In genomic region chr3:70333080-70333479, GRCh38 we compare ENCODE assay signal across 9 cellular contexts. TPM values are rescaled to one million over a fixed set of nuclear protein-coding genes. Genes with fewer than 3 reads are reported as not detected.
"Had no signal": no experiment of that assay in that cellular context is flagged by ENCODE, and none has a peak within 500 bp of the region (broad histone marks: within the 10 kb centered on the region; RNA-seq: fewer than 3 reads in every experiment).

No MANE protein-coding gene starts in this region.

- ATAC-seq: GM23338 had no signal

- H2AFZ ChIP-seq: GM23338 had no signal

- DNase-seq: H9, HCEC 1CT, IMR-90, KBM-7 had no signal

- H3K4me3 ChIP-seq: GM23338 had no signal

- H3K4me2 ChIP-seq: GM23338 had no signal

- FAIRE-seq: H1, H54, HTR-8/SVneo had no signal

RNA-seq across cellular contexts. Expression of gene MDFIC2, which starts 20.6 kb away (rescaled TPM):
- total RNA-seq: GM23338, H1, H9, HT-29, IMR-90 had no signal
- polyA plus RNA-seq: GM23338, H1, IMR-90 had no signal
